33 cellular contexts compared by ENCODE assay signal in genomic region chr2:18583905-18584607, GRCh38. TPM values are rescaled to one million over a fixed set of nuclear protein-coding genes. Genes with fewer than 3 reads are reported as not detected.
"Had no signal": no experiment of that assay in that cellular context is flagged by ENCODE, and none has a peak within 500 bp of the region (broad histone marks: within the 10 kb centered on the region; RNA-seq: fewer than 3 reads in every experiment).

No MANE protein-coding gene starts in this region.

- H3K9me3 ChIP-seq: body of pancreas, colonic mucosa had no signal

- H3K27ac ChIP-seq: body of pancreas, colonic mucosa, esophagus squamous epithelium, gastroesophageal sphincter, WERI-Rb-1 had no signal

- H3K4me3 ChIP-seq: body of pancreas, colonic mucosa, esophagus squamous epithelium, gastroesophageal sphincter had no signal

- H3K4me1 ChIP-seq: body of pancreas, colonic mucosa, esophagus squamous epithelium, gastroesophageal sphincter had no signal

- DNase-seq: activated B cell treated with CpG ODN at 0.5 μM for 24 hours; activated CD4-positive, alpha-beta T cell treated with anti-CD3 and anti-CD28 coated beads for 48 hours; activated CD4-positive, alpha-beta T cell treated with anti-CD3 and anti-CD28 coated beads, Interleukin-2, amount 50 U/mL, for 1 hour; activated CD4-positive, alpha-beta T cell treated with anti-CD3 and anti-CD28 coated beads, Interleukin-2, amount 50 U/mL, for 48 hours; activated CD8-positive, alpha-beta memory T cell treated with anti-CD3 and anti-CD28 coated beads for 24 hours; activated CD8-positive, alpha-beta T cell treated with anti-CD3 and anti-CD28 coated beads for 36 hours; activated effector memory CD4-positive, alpha-beta T cell treated with Interleukin-2 at 50 U/mL for 16 hours; activated gamma-delta T cell treated with Interleukin-2 at 50 U/mL for 16 hours; activated naive CD4-positive, alpha-beta T cell treated with anti-CD3 and anti-CD28 coated beads, Interleukin-2, amount 50 U/mL, for 16 hours; activated naive CD4-positive, alpha-beta T cell treated with Interleukin-2 at 50 U/mL for 16 hours; activated T-cell treated with anti-CD3 and anti-CD28 coated beads, Interleukin-2, amount 50 U/mL, for 4 hours; amniotic stem cell; body of pancreas; caudate nucleus; cerebellar nuclear complex; colonic mucosa; effector CD8-positive, alpha-beta T cell; esophagus squamous epithelium; foreskin melanocyte; SW 1271; T-cell; T1000; WERI-Rb-1 had no signal

- H3K27me3 ChIP-seq: body of pancreas, colonic mucosa, esophagus squamous epithelium, gastroesophageal sphincter had no signal

- H3K36me3 ChIP-seq: colonic mucosa, gastroesophageal sphincter, WERI-Rb-1 had no signal

- ATAC-seq: activated CD4-positive, CD25-positive, alpha-beta regulatory T cell treated with anti-CD3 and anti-CD28 coated beads, Interleukin-2, amount 50 U/mL, for 24 hours; activated CD8-positive, alpha-beta T cell treated with anti-CD3 and anti-CD28 coated beads for 36 hours; activated T-cell treated with anti-CD3 and anti-CD28 coated beads, Interleukin-2, amount 50 U/mL, for 4 hours; activated T-helper 17 cell treated with anti-CD3 and anti-CD28 coated beads, Interleukin-2, amount 50 U/mL, for 72 hours; body of pancreas; gastroesophageal sphincter; T-cell had no signal

RNA-seq across cellular contexts. Expression of gene NT5C1B, which starts 5.3 kb away (rescaled TPM):
- total RNA-seq: activated B cell treated with CpG ODN at 0.5 μM for 24 hours; activated CD8-positive, alpha-beta T cell treated with anti-CD3 and anti-CD28 coated beads for 36 hours; activated T-cell treated with anti-CD3 and anti-CD28 coated beads, Interleukin-2, amount 50 U/mL, for 4 hours; activated T-helper 17 cell treated with anti-CD3 and anti-CD28 coated beads, Interleukin-2, amount 50 U/mL, for 72 hours; body of pancreas; colonic mucosa; dermis microvascular lymphatic vessel endothelial cell; endothelial cell of umbilical vein; esophagus squamous epithelium; fibroblast of lung; fibroblast of villous mesenchyme; T-cell; T-helper 2 cell treated with Interferon-gamma antibody and Interleukin-4, amounts not matched to agents 100 ng/mL and 5 ng/mL, for 36 hours had no signal
- polyA plus RNA-seq: adipose tissue, endothelial cell of umbilical vein, esophagus, fibroblast of lung had no signal
